Comparison of ENCODE assay signal across 8 cellular contexts in genomic region chr4:153152453-153153338, GRCh38. TPM values are rescaled to one million over a fixed set of nuclear protein-coding genes. Genes with fewer than 3 reads are reported as not detected.
DNase-seq lines count a peak whose midpoint lies in the region; ATAC-seq and TF ChIP-seq lines count a peak whose summit lies in the region.

No MANE protein-coding gene starts in this region.

- H3K27me3 ChIP-seq in RWPE2 (ENCODE audit: insufficient read depth, poor library complexity, severe bottlenecking) (peaks cover 13% of the 10 kb centered on the region), vagina (no peaks in the 10 kb centered on the region)

- H3K9me3 ChIP-seq in RWPE2 (ENCODE audit: severe bottlenecking) (no peaks in the 10 kb centered on the region), vagina (no peaks in the 10 kb centered on the region)

- no peak for TF ChIP-seq POLR2A in vagina (IDR thresholded peaks at IDR 0.05)

- peak in 11 of 14 donors; percentile 42 to 74 (median 65) for DNase-seq in C1 segment of cervical spinal cord (lab: John Stamatoyannopoulos, UW)
- peak; percentile 25 for DNase-seq in KG1 (lab: John Stamatoyannopoulos, UW)
- no peak for DNase-seq in RWPE2 (ENCODE audit: low spot score)
- peak; percentile 79 for DNase-seq in cardiac septum (ENCODE audit: low spot score)
- peak; percentile 25 for DNase-seq in progenitor cell of endocrine pancreas (ENCODE audit: low spot score, unreplicated experiment)
- no peak for DNase-seq in vagina (ENCODE audit: extremely low spot score in 2 of 2)

- peak overlapping the region; percentile 81 for H3K27ac Mint-ChIP-seq in activated naive CD4-positive, alpha-beta T cell treated with anti-CD3 and anti-CD28 coated beads, Interleukin-2, amount 50 U/mL, for 24 hours
- H3K27ac Mint-ChIP-seq in progenitor cell of endocrine pancreas, result peak overlapping the region; percentile 85

- H3K36me3 Mint-ChIP-seq in activated naive CD4-positive, alpha-beta T cell treated with anti-CD3 and anti-CD28 coated beads, Interleukin-2, amount 50 U/mL, for 24 hours, result no peaks in the 10 kb centered on the region
- no peaks in the 10 kb centered on the region for H3K36me3 Mint-ChIP-seq in progenitor cell of endocrine pancreas (ENCODE audit: insufficient read depth)

- H3K4me1 Mint-ChIP-seq in activated naive CD4-positive, alpha-beta T cell treated with anti-CD3 and anti-CD28 coated beads, Interleukin-2, amount 50 U/mL, for 24 hours, result peaks cover 38% of the 10 kb centered on the region
- H3K4me1 Mint-ChIP-seq in progenitor cell of endocrine pancreas (ENCODE audit: low read depth), result peaks cover 12% of the 10 kb centered on the region

- no peaks in the 10 kb centered on the region for H3K27me3 Mint-ChIP-seq in activated naive CD4-positive, alpha-beta T cell treated with anti-CD3 and anti-CD28 coated beads, Interleukin-2, amount 50 U/mL, for 24 hours
- peaks cover 66% of the 10 kb centered on the region for H3K27me3 Mint-ChIP-seq in progenitor cell of endocrine pancreas

- H3K36me3 ChIP-seq in RWPE2 (ENCODE audit: low read depth) (no peaks in the 10 kb centered on the region), vagina (no peaks in the 10 kb centered on the region)

- no peaks in the 10 kb centered on the region for H3K9me3 Mint-ChIP-seq in activated naive CD4-positive, alpha-beta T cell treated with anti-CD3 and anti-CD28 coated beads, Interleukin-2, amount 50 U/mL, for 24 hours
- no peaks in the 10 kb centered on the region for H3K9me3 Mint-ChIP-seq in progenitor cell of endocrine pancreas (ENCODE audit: low read depth)

- no peak overlapping the region for H3K27ac ChIP-seq in RWPE2 (ENCODE audit: poor library complexity, severe bottlenecking)
- H3K27ac ChIP-seq in vagina, result peak overlapping the region; percentile 64

- TF ChIP-seq CTCF in RWPE2 (IDR thresholded peaks at IDR 0.05; ENCODE audit: poor library complexity, severe bottlenecking) (no peak), progenitor cell of endocrine pancreas (IDR thresholded peaks at IDR 0.05; ENCODE audit: unreplicated experiment) (no peak), vagina (IDR thresholded peaks at IDR 0.05) (no peak)

- H3K4me1 ChIP-seq in RWPE2 (ENCODE audit: insufficient read depth, poor library complexity, severe bottlenecking) (peaks cover 10% of the 10 kb centered on the region), vagina (peaks cover 14% of the 10 kb centered on the region)

- peak overlapping the region; percentile 92 for H3K4me3 Mint-ChIP-seq in activated naive CD4-positive, alpha-beta T cell treated with anti-CD3 and anti-CD28 coated beads, Interleukin-2, amount 50 U/mL, for 24 hours
- H3K4me3 Mint-ChIP-seq in progenitor cell of endocrine pancreas (ENCODE audit: low read depth), result peak overlapping the region; percentile 82

- H3K4me3 ChIP-seq in RWPE2 (ENCODE audit: severe bottlenecking) (peak overlapping the region; percentile 30), vagina (peak overlapping the region; percentile 57 to 74)

- intact Hi-C loops in cardiac septum (cut with DNase I), result loop anchor here (5.0 kb wide), 1 partner anchor 70 kb away; no protein-coding TSS in a partner anchor
- intact Hi-C loops in vagina (cut with DNase I), result no loop called here

- ATAC-seq in GM21381 (IDR thresholded peaks at IDR 0.05; ENCODE audit: unreplicated experiment), result peak; percentile 17
- peak; percentile 15; the same call in 2 of the 3 replicates for ATAC-seq in RWPE2 (ENCODE audit: low read depth)

RNA-seq across cellular contexts. Expression of gene TRIM2, which starts 51.5 kb away (rescaled TPM):
- 23.4 TPM for total RNA-seq in cardiac septum
- total RNA-seq in progenitor cell of endocrine pancreas, result 52.5 and 59.6 TPM in 2 replicates
- total RNA-seq in vagina, result 28.7 TPM

Comparison
In these comparisons a context has a peak if more than half of its experiments do, and no peak if none do; other contexts are left out.
1. DNase-seq: peak in C1 segment of cervical spinal cord (11 of 14), KG1 (single experiment), cardiac septum (single experiment) and progenitor cell of endocrine pancreas (single experiment); none in RWPE2 (single experiment) and vagina (0 of 2).